9 cellular contexts compared by ENCODE assay signal in the genomic region with DNA sequence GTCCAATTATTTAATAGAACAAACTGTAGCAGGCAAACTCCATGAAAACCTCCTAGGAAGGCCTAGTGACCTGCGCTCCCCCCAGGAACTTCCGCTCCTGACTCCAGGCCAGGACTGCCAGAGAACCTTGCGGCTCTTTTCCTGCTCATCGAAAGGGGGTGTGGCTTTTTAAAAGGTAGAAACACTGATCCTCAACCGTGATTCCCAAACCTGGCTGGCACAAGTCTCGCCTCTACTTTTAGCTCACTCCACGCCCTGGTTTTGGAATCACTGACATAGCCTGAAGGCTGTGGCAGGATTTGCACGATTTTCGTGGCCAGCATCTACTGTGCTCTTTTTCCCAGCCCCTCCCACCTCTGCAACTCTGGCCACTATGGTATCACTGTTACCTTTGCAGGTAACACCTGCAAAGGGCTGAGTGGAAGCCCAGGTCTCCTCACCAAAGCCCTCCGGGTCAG. TPM values are rescaled to one million over a fixed set of nuclear protein-coding genes. Genes with fewer than 3 reads are reported as not detected.
A peak's percentile ranks its signal among the peaks of the same experiment; 100 is the strongest.
DNase-seq lines count a peak whose midpoint lies in the region; ATAC-seq and TF ChIP-seq lines count a peak whose summit lies in the region.
"Had no signal": no experiment of that assay in that cellular context is flagged by ENCODE, and none has a peak within 500 bp of the region (broad histone marks: within the 10 kb centered on the region; RNA-seq: fewer than 3 reads in every experiment).

No MANE protein-coding gene starts in this region.

- no peaks in the 10 kb centered on the region for H3K9me3 Mint-ChIP-seq in MCF 10A (ENCODE audit: unreplicated experiment)
- no peaks in the 10 kb centered on the region for H3K9me3 Mint-ChIP-seq in T-helper 2 cell treated with Interferon-gamma antibody and Interleukin-4, amounts not matched to agents 5 μg/mL and 100 μg/mL, for 36 hours

- no peaks in the 10 kb centered on the region for H3K9me3 ChIP-seq in IMR-90 (ENCODE audit: control insufficient read depth, insufficient read depth, low read length)
- H3K9me3 ChIP-seq in spleen: no peaks in the 10 kb centered on the region

- H3K18ac ChIP-seq in IMR-90 (ENCODE audit: low read depth, low read length): peak overlapping the region; percentile 88

- H3K27ac ChIP-seq in IMR-90 (ENCODE audit: insufficient read depth, low read length) (peak overlapping the region; percentile 91), spleen (peak overlapping the region in 7 of 8 donors; percentile 10 to 87 (median 84))

- TF ChIP-seq CTCF in IMR-90 (conservative IDR thresholded peaks at IDR 0.05; ENCODE audit: low read depth, low read length) (no peak), MCF 10A (IDR thresholded peaks at IDR 0.05; ENCODE audit: unreplicated experiment) (no peak), spleen (IDR thresholded peaks at IDR 0.05 in 8 of 11, conservative IDR thresholded peaks at IDR 0.05 in 3 of 11) (no peak)

- no peak overlapping the region for H3K4me3 ChIP-seq in IMR-90 (ENCODE audit: insufficient read depth, low read depth, low read length)
- no peak overlapping the region for H3K4me3 ChIP-seq in spleen

- no peak for TF ChIP-seq RAD21 in IMR-90 (IDR thresholded peaks at IDR 0.05; ENCODE audit: low read length)

- peak overlapping the region; percentile 86 for H4K5ac ChIP-seq in IMR-90 (ENCODE audit: low read depth, low read length)

- peaks cover 34 to 48% of the 10 kb centered on the region in 2 experiments for H3K79me1 ChIP-seq in IMR-90 (ENCODE audit: low read depth in 1 of 2, low read length in 2 of 2)

- H3K27me3 ChIP-seq in IMR-90 (ENCODE audit: control insufficient read depth, insufficient read depth, low read length) (no peaks in the 10 kb centered on the region), spleen (replicated peaks in 1 of 7) (no peaks in the 10 kb centered on the region)

- H3K4me1 ChIP-seq in IMR-90 (ENCODE audit: control insufficient read depth, insufficient read depth, low read length) (peaks cover 41% of the 10 kb centered on the region), spleen (peaks cover 0 to 50% (median 14%) of the 10 kb centered on the region in 6 donors)

- no peaks in the 10 kb centered on the region for H3K27me3 Mint-ChIP-seq in MCF 10A (ENCODE audit: insufficient read depth, unreplicated experiment)
- H3K27me3 Mint-ChIP-seq in T-helper 2 cell treated with Interferon-gamma antibody and Interleukin-4, amounts not matched to agents 5 μg/mL and 100 μg/mL, for 36 hours (ENCODE audit: low read depth): no peaks in the 10 kb centered on the region

- H3K14ac ChIP-seq in IMR-90 (replicated peaks; ENCODE audit: low read depth, low read length): peak overlapping the region; percentile 97

- BruUV-seq in IMR-90 (replicated peaks; lab: Mats Ljungman, UMichigan) (no TSS peak), MCF 10A (replicated peaks; lab: Mats Ljungman, UMichigan) (no TSS peak)

- peak overlapping the region; percentile 70 for H3K4me3 Mint-ChIP-seq in MCF 10A (ENCODE audit: unreplicated experiment)
- H3K4me3 Mint-ChIP-seq in T-helper 2 cell treated with Interferon-gamma antibody and Interleukin-4, amounts not matched to agents 5 μg/mL and 100 μg/mL, for 36 hours: no peak overlapping the region

- POLR2A ChIA-PET in IMR-90 (lab: Charles Lee; ENCODE audit: unreplicated experiment): no interaction called here
- POLR2A ChIA-PET in MCF 10A (lab: Yijun Ruan, JAX): interaction anchor here (0.6 to 39.8 kb wide), 12 partner anchors 8 to 62 kb away, joined by 3 to 2342 read pairs (median 16); partner anchors contain the start of gene MYOF

- H3K27ac Mint-ChIP-seq in MCF 10A (ENCODE audit: low read depth, unreplicated experiment): peak overlapping the region; percentile 98
- no peak overlapping the region for H3K27ac Mint-ChIP-seq in T-helper 2 cell treated with Interferon-gamma antibody and Interleukin-4, amounts not matched to agents 5 μg/mL and 100 μg/mL, for 36 hours

- peak overlapping the region; percentile 96; the same call in 1 of the 2 replicates for H3K56ac ChIP-seq in IMR-90 (ENCODE audit: extremely low read depth, insufficient read depth, low read length)

- peaks cover 15% of the 10 kb centered on the region for H3K9me1 ChIP-seq in IMR-90 (ENCODE audit: insufficient read depth, low read length)

- no peak for ATAC-seq in IMR-90 (ENCODE audit: low read depth)
- ATAC-seq in GM21786 (IDR thresholded peaks at IDR 0.05; ENCODE audit: unreplicated experiment): no peak

- H2BK5ac ChIP-seq in IMR-90 (ENCODE audit: low read depth, low read length, poor library complexity, severe bottlenecking): peak overlapping the region; percentile 98

- peak overlapping the region; percentile 99 for H2BK120ac ChIP-seq in IMR-90 (ENCODE audit: low read depth, low read length)

- peak overlapping the region; percentile 99; the same call in 1 of the 2 replicates for H3K23ac ChIP-seq in IMR-90 (ENCODE audit: low read depth, low read length)

- DNase-seq in IMR-90: no peak
- peak; percentile 95 for DNase-seq in MCF 10A (ENCODE audit: unreplicated experiment)
- peak; percentile 84 for DNase-seq in kidney tubule cell (ENCODE audit: low spot score)
- DNase-seq in spleen: no peak
- no peak for DNase-seq in GF-D8 (lab: John Stamatoyannopoulos, UW)
- no peak for DNase-seq in middle frontal gyrus (ENCODE audit: extremely low spot score, low spot score)
- DNase-seq in T-helper 2 cell treated with Interferon-gamma antibody and Interleukin-4, amounts not matched to agents 5 μg/mL and 100 μg/mL, for 36 hours (ENCODE audit: low spot score): no peak
- DNase-seq: activated T-cell treated with anti-CD3 and anti-CD28 coated beads, Interleukin-2, amount 50 U/mL, for 48 hours had no signal

- peak overlapping the region; percentile 99 for H4K91ac ChIP-seq in IMR-90 (ENCODE audit: insufficient read depth, low read depth, low read length)

- CTCF ChIA-PET in IMR-90 (lab: Yijun Ruan, JAX): no interaction called here
- CTCF ChIA-PET in MCF 10A (lab: Yijun Ruan, JAX): interaction anchor here (1.0 to 12.9 kb wide), 4 partner anchors 21 to 62 kb away, joined by 3 to 139 read pairs (median 53); partner anchors contain the start of gene MYOF

- TF ChIP-seq POLR2A in IMR-90 (IDR thresholded peaks at IDR 0.05; ENCODE audit: low read depth, low read length) (no peak), spleen (IDR thresholded peaks at IDR 0.05) (no peak)

- H4K20me1 ChIP-seq in IMR-90 (ENCODE audit: insufficient read depth, low read length): peaks cover 3% of the 10 kb centered on the region; the same call in 1 of the 2 replicates

- H3K36me3 Mint-ChIP-seq in MCF 10A (ENCODE audit: insufficient read depth, unreplicated experiment): peaks cover 37% of the 10 kb centered on the region
- no peaks in the 10 kb centered on the region for H3K36me3 Mint-ChIP-seq in T-helper 2 cell treated with Interferon-gamma antibody and Interleukin-4, amounts not matched to agents 5 μg/mL and 100 μg/mL, for 36 hours (ENCODE audit: low read depth)

- peak overlapping the region; percentile 6 for H2AK9ac ChIP-seq in IMR-90 (replicated peaks; ENCODE audit: low read depth, low read length, poor library complexity)

- H4K8ac ChIP-seq in IMR-90 (ENCODE audit: low read depth in 2 of 2, low read length in 2 of 2): peak overlapping the region; percentile 90 to 98; a peak in 3 of 4 replicates

- peak overlapping the region; percentile 5 for H2AFZ ChIP-seq in IMR-90 (replicated peaks; ENCODE audit: low read length, poor library complexity)

- H3K4me1 Mint-ChIP-seq in MCF 10A (ENCODE audit: insufficient read depth, unreplicated experiment): peaks cover 76% of the 10 kb centered on the region
- H3K4me1 Mint-ChIP-seq in T-helper 2 cell treated with Interferon-gamma antibody and Interleukin-4, amounts not matched to agents 5 μg/mL and 100 μg/mL, for 36 hours (ENCODE audit: low read depth): no peaks in the 10 kb centered on the region

- intact Hi-C loops in IMR-90 (cut with micrococcal nuclease) (no loop called here), MCF 10A (cut with micrococcal nuclease) (loop anchor here (1.0 kb wide), 1 partner anchor 27 kb away; no protein-coding TSS in a partner anchor), spleen (cut with DNase I; ENCODE audit: low total_unique reads) (no loop called here)

- in situ Hi-C loops in IMR-90 (cut with MboI; ENCODE audit: low sequenced_read_pairs): no loop called here

- WGBS in IMR-90 (ENCODE audit: extremely low coverage in 2 of 2, insufficient read length in 1 of 2), 2 experiments: 75% methylated on average over 4 of the region's 10 CpGs; no CpG with 5 or more reads in 1 of the 2 experiments
- WGBS in spleen, 5 donors: 69 to 77% (median 76%) methylated on average over 10 of the region's 10 CpGs

- H2BK15ac ChIP-seq in IMR-90 (ENCODE audit: low read depth, low read length): peak overlapping the region; percentile 82

- no peak overlapping the region for H3K4me2 ChIP-seq in IMR-90 (ENCODE audit: low read depth, low read length)

- dilution Hi-C loops in IMR-90 (cut with HindIII; ENCODE audit: low sequenced_read_pairs, unreplicated experiment): no loop called here

- peak overlapping the region; percentile 99 for H2AK5ac ChIP-seq in IMR-90 (ENCODE audit: low read depth, low read length)

- H3K36me3 ChIP-seq in IMR-90 (ENCODE audit: control insufficient read depth, insufficient read depth, low read length): peaks cover 9% of the 10 kb centered on the region; the same call in 1 of the 2 replicates
- H3K36me3 ChIP-seq in spleen: no peaks in the 10 kb centered on the region

- peak overlapping the region; percentile 72; the same call in 1 of the 2 replicates for H3K9ac ChIP-seq in IMR-90 (ENCODE audit: low read depth, low read length)

- peak overlapping the region; percentile 91 for H2BK20ac ChIP-seq in IMR-90 (ENCODE audit: low read depth, low read length)

- peak overlapping the region; percentile 99 for H3K4ac ChIP-seq in IMR-90 (ENCODE audit: low read depth, low read length)

TF ChIP-seq in IMR-90, 13 proteins besides CTCF, POLR2A, EP300 and RAD21 (continues in another document):
- TF ChIP-seq RFX5 (IDR thresholded peaks at IDR 0.05; ENCODE audit: low read depth, low read length) (no peak), NFE2L2 (IDR thresholded peaks at IDR 0.05; ENCODE audit: low read depth, low read length) (no peak)

RNA-seq across cellular contexts. Expression of gene MYOF, which starts 43.3 kb away (rescaled TPM):
- total RNA-seq in IMR-90 (2012; rRNA removed) (281 and 332 TPM in 2 replicates), MCF 10A (2022) (167 and 181 TPM in 2 replicates), spleen (10 to 100 TPM; 15.1 to 50.8 (median 26.8) TPM)
- polyA plus RNA-seq in IMR-90 (2012; rRNA removed) (197 and 221 TPM in 2 replicates), spleen (1 to 10 TPM; 1.5 to 6.0 (median 3.0) TPM)
- 72.0 and 103 TPM in 2 replicates for polyA plus RNA-seq in IMR-90 (2012; cell fraction: cytosol; rRNA removed)
- polyA plus RNA-seq in IMR-90 (2012; cell fraction: nucleus; rRNA removed; ENCODE audit: low replicate concordance): 86.1 and 277 TPM in 2 replicates

RNA-seq across cellular contexts. Expression of gene CEP55, which starts 57.6 kb away (rescaled TPM):
- total RNA-seq in IMR-90 (2012; rRNA removed): 23.5 and 30.8 TPM in 2 replicates
- 13.8 and 15.7 TPM in 2 replicates for polyA plus RNA-seq in IMR-90 (2012; rRNA removed)
- polyA plus RNA-seq in IMR-90 (2012; cell fraction: cytosol; rRNA removed): 2.4 and 3.8 TPM in 2 replicates
- 1.1 and 5.1 TPM in 2 replicates for polyA plus RNA-seq in IMR-90 (2012; cell fraction: nucleus; rRNA removed; ENCODE audit: low replicate concordance)
- 25.2 and 39.4 TPM in 2 replicates for total RNA-seq in MCF 10A (2022)
- 1 to 10 TPM in 6 of 7 donors, under 1 TPM in 1; 0.95 to 6.6 (median 2.8) TPM for total RNA-seq in spleen
- polyA plus RNA-seq in spleen: 1 to 10 TPM; 1.0 to 6.1 (median 4.2) TPM

Comparison
In these comparisons a context has a peak if more than half of its experiments do, and no peak if none do; other contexts are left out.
1. DNase-seq: peak in MCF 10A (single experiment) and kidney tubule cell (single experiment); none in IMR-90 (single experiment), spleen (single experiment), GF-D8 (single experiment), middle frontal gyrus (single experiment) and T-helper 2 cell treated with Interferon-gamma antibody and Interleukin-4, amounts not matched to agents 5 μg/mL and 100 μg/mL, for 36 hours (single experiment).